Comparison of ENCODE assay signal across 9 cellular contexts in the genomic region with DNA sequence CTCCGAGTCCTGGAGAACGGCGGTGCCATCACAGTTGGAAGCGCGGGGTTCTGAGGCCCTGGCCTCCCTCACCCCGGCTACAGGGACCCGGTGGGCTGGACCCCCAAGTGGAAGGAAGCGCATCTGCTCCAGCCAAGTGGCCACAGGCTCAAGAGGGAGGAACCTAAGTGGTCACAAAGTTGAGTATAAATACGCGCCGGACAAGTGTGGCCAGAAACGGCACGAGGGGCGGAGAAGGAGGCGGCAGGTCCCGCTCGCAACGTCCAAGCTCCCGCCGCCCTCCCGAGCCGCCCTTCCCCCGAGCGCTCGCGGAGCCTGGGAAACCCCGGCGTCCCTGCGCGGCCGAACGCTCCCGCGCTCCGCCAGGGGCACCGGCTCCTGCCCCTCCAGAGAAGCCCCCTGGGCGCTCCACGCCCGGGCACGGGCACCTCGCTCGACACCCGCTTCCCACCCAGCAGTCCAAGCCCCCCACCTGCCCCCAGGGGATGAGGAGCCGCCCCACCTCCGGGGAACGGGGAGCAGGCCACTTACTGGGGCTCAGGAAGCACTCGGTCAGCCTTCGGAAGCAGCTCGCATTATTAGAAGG. TPM values are rescaled to one million over a fixed set of nuclear protein-coding genes. Genes with fewer than 3 reads are reported as not detected.
DNase-seq lines count a peak whose midpoint lies in the region; ATAC-seq and TF ChIP-seq lines count a peak whose summit lies in the region.
"Had no signal": no experiment of that assay in that cellular context is flagged by ENCODE, and none has a peak within 500 bp of the region (broad histone marks: within the 10 kb centered on the region; RNA-seq: fewer than 3 reads in every experiment).

No MANE protein-coding gene starts in this region.

- no peaks in the 10 kb centered on the region for H3K36me3 ChIP-seq in GM23248 (ENCODE audit: low read depth)
- peaks cover 1% of the 10 kb centered on the region for H3K36me3 ChIP-seq in kidney epithelial cell (ENCODE audit: control insufficient read depth, insufficient read depth, low read length)

- in situ Hi-C loops in GM23248 (cut with MboI) (no loop called here), astrocyte of the cerebellum (cut with HindIII; ENCODE audit: low sequenced_read_pairs) (no loop called here)

- WGBS in GM23248 (ENCODE audit: low coverage in 1 of 2, low lambda C conversion rate in 2 of 2, missing lambda C conversion rate in 2 of 2), 2 experiments, result 4 to 5% methylated on average over 15 to 46 of the region's 49 CpGs

- TF ChIP-seq CTCF in astrocyte of the cerebellum (IDR thresholded peaks at IDR 0.05; ENCODE audit: low read depth, low read length, missing control alignments) (no peak), kidney epithelial cell (IDR thresholded peaks at IDR 0.05; ENCODE audit: insufficient read depth, low read length, poor library complexity, severe bottlenecking) (no peak)

- H3K27ac Mint-ChIP-seq in stimulated activated naive B cell treated with anti-CD40 and anti-IgM and Interleukin-4, amounts not matched to agents 10 μg/mL and 1 μg/mL and 100 μg/mL, for 72 hours, result peak overlapping the region; percentile 71

- no peak overlapping the region for H3K27ac ChIP-seq in GM23248

- no peak for ATAC-seq in stimulated activated naive B cell treated with anti-CD40 and anti-IgM and Interleukin-4, amounts not matched to agents 10 μg/mL and 1 μg/mL and 100 μg/mL, for 72 hours (replicated peaks)
- ATAC-seq in GM18870 (IDR thresholded peaks at IDR 0.05; ENCODE audit: unreplicated experiment) (no peak), HG02642 (IDR thresholded peaks at IDR 0.05; ENCODE audit: poor library complexity, unreplicated experiment) (no peak), HG02763 (IDR thresholded peaks at IDR 0.05; ENCODE audit: unreplicated experiment) (no peak)
- no peak for ATAC-seq in activated CD4-positive, CD25-positive, alpha-beta regulatory T cell treated with anti-CD3 and anti-CD28 coated beads, Interleukin-2, amount 50 U/mL, for 24 hours

- no peaks in the 10 kb centered on the region for H3K4me1 ChIP-seq in GM23248 (ENCODE audit: insufficient read depth)

- no peaks in the 10 kb centered on the region for H3K9me2 ChIP-seq in GM23248 (ENCODE audit: insufficient read depth)

- H3K9me3 Mint-ChIP-seq in stimulated activated naive B cell treated with anti-CD40 and anti-IgM and Interleukin-4, amounts not matched to agents 10 μg/mL and 1 μg/mL and 100 μg/mL, for 72 hours, result no peaks in the 10 kb centered on the region

- H2AFZ ChIP-seq in GM23248, result no peak overlapping the region

- H3K36me3 Mint-ChIP-seq in stimulated activated naive B cell treated with anti-CD40 and anti-IgM and Interleukin-4, amounts not matched to agents 10 μg/mL and 1 μg/mL and 100 μg/mL, for 72 hours, result peaks cover 2 to 3% of the 10 kb centered on the region in 2 donors

- H3K4me3 Mint-ChIP-seq in stimulated activated naive B cell treated with anti-CD40 and anti-IgM and Interleukin-4, amounts not matched to agents 10 μg/mL and 1 μg/mL and 100 μg/mL, for 72 hours, result peak overlapping the region in 1 of 2 donors; percentile 29

- H3F3A ChIP-seq in GM23248 (ENCODE audit: insufficient read depth), result no peaks in the 10 kb centered on the region

- H3K4me3 ChIP-seq in GM23248, result peak overlapping the region; percentile 40; the same call in 1 of the 2 replicates
- peak overlapping the region; percentile 61 for H3K4me3 ChIP-seq in astrocyte of the cerebellum (ENCODE audit: low read depth, low read length)
- H3K4me3 ChIP-seq in kidney epithelial cell (ENCODE audit: low read depth, low read length), result peak overlapping the region; percentile 90

- H4K20me1 ChIP-seq in GM23248 (ENCODE audit: insufficient read depth), result no peaks in the 10 kb centered on the region

- peaks cover 42 to 70% of the 10 kb centered on the region in 2 donors for H3K27me3 Mint-ChIP-seq in stimulated activated naive B cell treated with anti-CD40 and anti-IgM and Interleukin-4, amounts not matched to agents 10 μg/mL and 1 μg/mL and 100 μg/mL, for 72 hours

- no peak overlapping the region for H3K4me2 ChIP-seq in GM23248 (ENCODE audit: unreplicated experiment)

- no peaks in the 10 kb centered on the region for H3K9me3 ChIP-seq in GM23248 (ENCODE audit: low read depth)

- H3K79me2 ChIP-seq in GM23248 (ENCODE audit: insufficient read depth), result no peaks in the 10 kb centered on the region

- DNase-seq in GM23248, result no peak
- DNase-seq in astrocyte of the cerebellum (ENCODE audit: low read depth), result no peak
- DNase-seq in kidney epithelial cell (ENCODE audit: low read depth), result no peak
- no peak for DNase-seq in stimulated activated naive B cell treated with anti-CD40 and anti-IgM and Interleukin-4, amounts not matched to agents 10 μg/mL and 1 μg/mL and 100 μg/mL, for 72 hours
- DNase-seq: NCI-H82 had no signal

- H3K4me1 Mint-ChIP-seq in stimulated activated naive B cell treated with anti-CD40 and anti-IgM and Interleukin-4, amounts not matched to agents 10 μg/mL and 1 μg/mL and 100 μg/mL, for 72 hours, result peaks cover 8 to 9% of the 10 kb centered on the region in 2 donors

- H3K27me3 ChIP-seq in GM23248 (replicated peaks; ENCODE audit: insufficient read depth) (peaks cover 78% of the 10 kb centered on the region), kidney epithelial cell (ENCODE audit: control insufficient read depth, insufficient read depth, low read length) (peaks cover 5% of the 10 kb centered on the region)

- H3K9ac ChIP-seq in GM23248, result no peak overlapping the region

RNA-seq across cellular contexts. Expression of a gene that starts 1.5 kb away (rescaled TPM):
- total RNA-seq in GM23248 (2014; rRNA removed; shearing (Covaris generic)), result under 0.01 and 0.11 TPM in 2 replicates
- 0.20 and 0.21 TPM in 2 replicates for polyA plus RNA-seq in GM23248 (2016; fragmentation: Nextera tagmentation; extraction: Ambion mirVana)
- total RNA-seq in kidney epithelial cell, result 13.0 and 13.3 TPM in 2 replicates

Comparison
In these comparisons a context has a peak if more than half of its experiments do, and no peak if none do; other contexts are left out.
1. H3K4me3 ChIP-seq: peak in every context shown above with its lines; median percentile 90 in kidney epithelial cell; 61 in astrocyte of the cerebellum; 40 in GM23248.
2. RNA of a gene that starts 1.5 kb away (total RNA-seq): 13.0 to 13.3 TPM in kidney epithelial cell; under 0.01 to 0.11 TPM in GM23248; every median in the first group is over 10 times any median in the second.